In the genomic region with DNA sequence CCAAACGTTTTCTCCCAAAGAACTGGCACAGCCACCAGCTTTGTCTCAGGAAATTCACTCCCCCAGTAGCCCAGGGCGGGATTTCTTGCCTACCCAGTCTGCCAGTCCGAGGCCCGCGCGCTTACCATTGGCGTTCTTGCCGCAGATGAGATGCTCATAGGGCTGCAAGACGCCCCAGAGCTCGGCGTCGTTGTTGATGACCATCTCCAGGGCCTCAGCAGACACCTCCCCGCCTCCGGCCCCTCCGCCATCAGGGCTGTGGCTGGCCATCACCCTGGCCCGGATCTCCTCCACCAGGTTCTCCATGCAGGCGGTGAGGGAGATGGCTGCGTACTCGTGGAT, we compare ENCODE assay signal across 8 cellular contexts. TPM values are rescaled to one million over a fixed set of nuclear protein-coding genes. Genes with fewer than 3 reads are reported as not detected.
A peak's percentile ranks its signal among the peaks of the same experiment; 100 is the strongest.
DNase-seq lines count a peak whose midpoint lies in the region; ATAC-seq and TF ChIP-seq lines count a peak whose summit lies in the region.

No MANE protein-coding gene starts in this region.

- ATAC-seq in gastroesophageal sphincter (no peak), HG03025 (IDR thresholded peaks at IDR 0.05; ENCODE audit: low FRiP score, unreplicated experiment) (no peak)

- no peaks in the 10 kb centered on the region for H3K9me3 Mint-ChIP-seq in activated CD4-positive, alpha-beta T cell treated with anti-CD3 and anti-CD28 coated beads, Interleukin-2, amount 10 ng/mL, durations not matched to agents 24 days and 14 days

- TF ChIP-seq POLR2A in gastroesophageal sphincter (IDR thresholded peaks at IDR 0.05): no peak

- intact Hi-C loops in activated CD4-positive, alpha-beta T cell treated with anti-CD3 and anti-CD28 coated beads, Interleukin-2, amount 10 ng/mL, durations not matched to agents 24 days and 14 days (cut with micrococcal nuclease): loop anchor here (5.0 to 10.0 kb wide), 2 partner anchors 502 to 561 kb away; a partner anchor contains a TSS
- intact Hi-C loops in posterior vena cava (cut with DNase I): loop anchor here (5.0 to 10.0 kb wide), 5 partner anchors 92 to 362 kb away; no protein-coding TSS in a partner anchor

- WGBS in gastroesophageal sphincter (ENCODE audit: low coverage in 1 of 2), 2 donors: 0% methylated on average over 1 of the region's 19 CpGs; no CpG with 5 or more reads in 1 of the 2 donors

- H3K27ac ChIP-seq in gastroesophageal sphincter: peak overlapping the region in 3 of 4 donors; percentile 80 to 89 (median 87)

- peak overlapping the region; percentile 83 for H3K4me3 Mint-ChIP-seq in activated CD4-positive, alpha-beta T cell treated with anti-CD3 and anti-CD28 coated beads, Interleukin-2, amount 10 ng/mL, durations not matched to agents 24 days and 14 days

- no peaks in the 10 kb centered on the region for H3K36me3 ChIP-seq in gastroesophageal sphincter

- TF ChIP-seq EP300 in gastroesophageal sphincter (IDR thresholded peaks at IDR 0.05): no peak

- no peaks in the 10 kb centered on the region for H3K27me3 ChIP-seq in gastroesophageal sphincter

- no peaks in the 10 kb centered on the region for H3K9me3 ChIP-seq in gastroesophageal sphincter

- H3K27ac Mint-ChIP-seq in activated CD4-positive, alpha-beta T cell treated with anti-CD3 and anti-CD28 coated beads, Interleukin-2, amount 10 ng/mL, durations not matched to agents 24 days and 14 days: no peak overlapping the region

- DNase-seq in activated CD4-positive, alpha-beta T cell treated with anti-CD3 and anti-CD28 coated beads for 48 hours: peak; percentile 16
- no peak for DNase-seq in activated CD4-positive, alpha-beta T cell treated with anti-CD3 and anti-CD28 coated beads for 1 hour
- DNase-seq in activated CD4-positive, alpha-beta T cell treated with anti-CD3 and anti-CD28 coated beads, Interleukin-2, amount 10 ng/mL, durations not matched to agents 24 days and 14 days: peak; percentile 70
- DNase-seq in posterior vena cava (ENCODE audit: low spot score) (peak; percentile 86), CD1c-positive myeloid dendritic cell (ENCODE audit: extremely low spot score) (no peak), MV-4-11 (lab: John Stamatoyannopoulos, UW) (no peak)

- TF ChIP-seq CTCF in gastroesophageal sphincter (IDR thresholded peaks at IDR 0.05): peak in 1 of 4 experiments; percentile 1

- H3K27me3 Mint-ChIP-seq in activated CD4-positive, alpha-beta T cell treated with anti-CD3 and anti-CD28 coated beads, Interleukin-2, amount 10 ng/mL, durations not matched to agents 24 days and 14 days: peaks cover 50% of the 10 kb centered on the region

- peaks cover 16% of the 10 kb centered on the region for H3K36me3 Mint-ChIP-seq in activated CD4-positive, alpha-beta T cell treated with anti-CD3 and anti-CD28 coated beads, Interleukin-2, amount 10 ng/mL, durations not matched to agents 24 days and 14 days (ENCODE audit: low read depth)

- peaks cover 32% of the 10 kb centered on the region for H3K4me1 Mint-ChIP-seq in activated CD4-positive, alpha-beta T cell treated with anti-CD3 and anti-CD28 coated beads, Interleukin-2, amount 10 ng/mL, durations not matched to agents 24 days and 14 days

- H3K4me1 ChIP-seq in gastroesophageal sphincter: peaks cover 0 to 48% (median 14%) of the 10 kb centered on the region in 3 donors

- peak overlapping the region; percentile 37 to 68 for H3K4me3 ChIP-seq in gastroesophageal sphincter

RNA-seq across cellular contexts. Expression of a gene that starts 1.3 kb away (rescaled TPM):
- 13.1 and 14.1 TPM in 2 replicates for total RNA-seq in activated CD4-positive, alpha-beta T cell treated with anti-CD3 and anti-CD28 coated beads, Interleukin-2, amount 10 ng/mL, durations not matched to agents 24 days and 14 days
- 10 to 100 TPM in 1 of 4 donors, 1 to 10 TPM in 3; 4.1 to 11.0 (median 7.5) TPM for total RNA-seq in gastroesophageal sphincter
- total RNA-seq in posterior vena cava: 1 to 10 TPM; 8.6 to 8.7 TPM

Comparison
In these comparisons a context has a peak if more than half of its experiments do, and no peak if none do; other contexts are left out.
1. DNase-seq: peak in activated CD4-positive, alpha-beta T cell treated with anti-CD3 and anti-CD28 coated beads for 48 hours (single experiment), activated CD4-positive, alpha-beta T cell treated with anti-CD3 and anti-CD28 coated beads, Interleukin-2, amount 10 ng/mL, durations not matched to agents 24 days and 14 days (single experiment) and posterior vena cava (single experiment); none in activated CD4-positive, alpha-beta T cell treated with anti-CD3 and anti-CD28 coated beads for 1 hour (single experiment), CD1c-positive myeloid dendritic cell (single experiment) and MV-4-11 (single experiment).